Comparison of ENCODE assay signal across 8 cellular contexts in the genomic region with DNA sequence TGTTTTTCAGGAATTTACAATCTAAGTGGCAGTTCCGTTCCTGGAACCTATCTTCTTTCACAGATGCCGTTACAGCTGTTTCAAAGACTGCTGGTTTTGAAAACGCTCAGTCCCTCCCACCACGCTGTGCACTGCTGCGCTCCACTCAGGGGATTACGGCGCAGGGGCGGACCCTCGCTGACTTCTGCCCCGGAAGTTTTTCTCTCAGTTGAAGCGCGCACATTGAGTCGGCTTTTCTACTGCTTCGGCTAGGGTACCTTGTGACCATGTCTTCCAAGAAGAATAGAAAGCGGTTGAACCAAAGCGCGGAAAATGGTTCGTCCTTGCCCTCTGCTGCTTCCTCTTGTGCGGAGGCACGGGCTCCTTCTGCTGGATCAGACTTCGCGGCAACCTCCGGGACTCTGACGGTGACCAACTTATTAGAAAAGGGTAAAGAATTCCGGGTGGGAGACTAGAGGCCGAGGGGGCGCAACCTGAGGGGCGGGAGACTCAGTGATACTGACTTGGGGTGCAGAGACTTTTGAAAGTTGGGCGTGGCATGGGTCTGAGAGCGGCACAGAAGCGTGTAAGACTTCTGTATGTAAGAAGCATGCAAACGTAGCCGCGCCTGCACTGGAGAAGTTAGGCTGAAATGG. TPM values are rescaled to one million over a fixed set of nuclear protein-coding genes. Genes with fewer than 3 reads are reported as not detected.
DNase-seq lines count a peak whose midpoint lies in the region; ATAC-seq, FAIRE-seq and TF ChIP-seq lines count a peak whose summit lies in the region.

No MANE protein-coding gene starts in this region.

- peak; percentile 97 for ATAC-seq in GM21526 (IDR thresholded peaks at IDR 0.05; ENCODE audit: low FRiP score, unreplicated experiment)

- peaks cover 3% of the 10 kb centered on the region for H3K4me1 ChIP-seq in mucosa of stomach (ENCODE audit: control insufficient read depth, insufficient read depth, low read length)

- H3K27me3 ChIP-seq in mucosa of stomach (ENCODE audit: control insufficient read depth, insufficient read depth, low read length), result no peaks in the 10 kb centered on the region

- H3K4me3 ChIP-seq in epithelial cell of proximal tubule (ENCODE audit: low read depth, low read length), result peak overlapping the region; percentile 84
- H3K4me3 ChIP-seq in mucosa of stomach (ENCODE audit: low read length), result peak overlapping the region; percentile 84

- no peak for FAIRE-seq in D721Med (lab: Jason Lieb, UNC)

- peak; percentile 47 for DNase-seq in D721Med (ENCODE audit: insufficient read length, low spot score)
- DNase-seq in HuH-7.5 (ENCODE audit: low spot score), result peak; percentile 27
- DNase-seq in OCI-M1 (lab: John Stamatoyannopoulos, UW), result peak; percentile 95
- DNase-seq in activated T-cell treated with anti-CD3 and anti-CD28 coated beads for 48 hours (ENCODE audit: low read depth), result peak; percentile 78
- peak; percentile 45 for DNase-seq in epithelial cell of proximal tubule (ENCODE audit: low read depth)
- DNase-seq in stimulated activated CD8-positive, alpha-beta memory T cell treated with anti-CD3 and anti-CD28 coated beads, Interleukin-7, amount 100 ng/mL, for 24 hours (ENCODE audit: low read depth), result peak; percentile 70

- peak overlapping the region; percentile 79 for H3K9ac ChIP-seq in mucosa of stomach (ENCODE audit: low read length)

- no peaks in the 10 kb centered on the region for H3K9me3 ChIP-seq in mucosa of stomach (ENCODE audit: control insufficient read depth, low read length)

- TF ChIP-seq CTCF in D721Med (IDR thresholded peaks at IDR 0.05; ENCODE audit: insufficient read depth, missing control alignments) (no peak), epithelial cell of proximal tubule (conservative IDR thresholded peaks at IDR 0.05; ENCODE audit: low read depth, low read length) (no peak)

- H3K36me3 ChIP-seq in mucosa of stomach (ENCODE audit: control insufficient read depth, insufficient read depth, low read length), result no peaks in the 10 kb centered on the region

RNA-seq across cellular contexts. Expression of gene NUDT6, which starts 0.6 kb away (rescaled TPM):
- total RNA-seq in epithelial cell of proximal tubule, result 5.7 and 12.5 TPM in 2 replicates

Comparison
In these comparisons a context has a peak if more than half of its experiments do, and no peak if none do; other contexts are left out.
1. Peak in every context shown above with its lines: DNase-seq, ATAC-seq and H3K4me3 ChIP-seq.
2. DNase-seq: peak in every context shown above with its lines; median percentile 95 in OCI-M1; 78 in activated T-cell treated with anti-CD3 and anti-CD28 coated beads for 48 hours; 70 in stimulated activated CD8-positive, alpha-beta memory T cell treated with anti-CD3 and anti-CD28 coated beads, Interleukin-7, amount 100 ng/mL, for 24 hours; 47 in D721Med; 45 in epithelial cell of proximal tubule; 27 in HuH-7.5.